1 cellular context compared by ENCODE assay signal in the genomic region with DNA sequence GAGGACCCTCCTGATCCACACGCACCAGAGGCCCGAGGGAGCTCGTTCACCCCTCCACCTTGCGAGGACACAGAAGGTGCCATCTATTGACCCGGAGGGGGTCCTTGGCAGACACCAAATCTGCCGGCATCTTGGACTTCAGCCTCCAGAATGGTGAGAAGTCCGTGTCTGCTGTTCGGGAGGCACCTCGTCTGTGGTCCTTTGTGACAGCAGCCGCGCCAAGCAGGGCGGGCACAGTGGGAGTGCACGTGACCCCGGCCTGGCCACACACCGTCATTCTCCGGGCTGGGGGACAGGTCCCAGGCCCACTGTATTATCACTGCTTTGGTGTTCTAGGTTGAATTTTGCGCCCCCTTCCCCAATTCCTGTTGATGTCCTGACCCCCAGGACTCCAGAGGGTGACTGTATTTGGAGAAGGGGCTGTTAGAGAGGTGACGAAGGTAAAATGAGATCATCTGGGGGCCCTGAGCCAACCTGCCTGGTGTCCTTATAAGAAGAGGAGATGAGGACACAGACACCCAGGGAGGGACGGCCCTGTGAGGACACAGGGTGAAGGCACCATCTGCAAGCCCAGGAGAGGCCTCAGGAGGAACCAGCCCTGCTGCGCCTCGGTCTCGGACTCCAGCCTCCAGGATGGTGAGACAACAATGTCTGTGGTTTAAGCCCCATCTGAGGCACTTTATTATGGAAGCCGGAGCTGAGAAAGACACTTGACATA.
TF ChIP-seq lines count a peak whose summit lies in the region.

No MANE protein-coding gene starts in this region.

TF ChIP-seq in GM12878, 131 proteins besides CTCF, POLR2A, EP300 and RAD21:
- TF ChIP-seq HDAC2 (IDR thresholded peaks at IDR 0.05) (no peak), SUPT20H (IDR thresholded peaks at IDR 0.05; ENCODE audit: borderline replicate concordance, control insufficient read depth, low read depth, low read length) (no peak), FOXM1 (IDR thresholded peaks at IDR 0.05; ENCODE audit: low read depth, low read length) (no peak), RUNX3 (IDR thresholded peaks at IDR 0.05; ENCODE audit: low read length) (no peak), GATAD2B (conservative IDR thresholded peaks at IDR 0.05; ENCODE audit: low read depth) (no peak), POLR2AphosphoS5 (IDR thresholded peaks at IDR 0.05; ENCODE audit: low read length) (peak; percentile 22; the same call in 1 of the 2 replicates)
